In the genomic region with DNA sequence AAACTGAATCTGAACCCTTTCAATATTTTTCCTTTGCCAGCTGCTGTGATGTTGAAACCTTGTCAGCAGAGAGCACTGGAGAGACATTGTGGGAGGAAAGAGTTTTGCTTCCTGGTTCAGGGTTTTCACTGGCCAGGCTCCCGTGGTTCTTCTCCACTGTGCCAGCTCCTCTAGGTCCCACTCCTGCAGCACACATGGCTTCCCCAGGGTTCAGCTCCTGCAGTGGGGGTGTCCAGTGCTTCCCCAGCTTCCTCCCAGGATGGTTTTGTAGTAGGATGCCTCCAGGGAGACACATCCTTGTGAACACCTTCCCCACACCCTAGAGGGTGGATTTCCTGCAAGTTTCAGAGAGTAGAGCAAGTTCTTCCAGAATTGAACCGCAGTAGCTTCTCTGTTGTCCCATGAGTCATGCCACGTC, we compare ENCODE assay signal across 1 cellular context.
TF ChIP-seq lines count a peak whose summit lies in the region.

No MANE protein-coding gene starts in this region.

TF ChIP-seq in HepG2, 621 proteins besides CTCF, POLR2A, EP300 and RAD21 (continued from another document and continues in another):
- TF ChIP-seq, protein P1, sequence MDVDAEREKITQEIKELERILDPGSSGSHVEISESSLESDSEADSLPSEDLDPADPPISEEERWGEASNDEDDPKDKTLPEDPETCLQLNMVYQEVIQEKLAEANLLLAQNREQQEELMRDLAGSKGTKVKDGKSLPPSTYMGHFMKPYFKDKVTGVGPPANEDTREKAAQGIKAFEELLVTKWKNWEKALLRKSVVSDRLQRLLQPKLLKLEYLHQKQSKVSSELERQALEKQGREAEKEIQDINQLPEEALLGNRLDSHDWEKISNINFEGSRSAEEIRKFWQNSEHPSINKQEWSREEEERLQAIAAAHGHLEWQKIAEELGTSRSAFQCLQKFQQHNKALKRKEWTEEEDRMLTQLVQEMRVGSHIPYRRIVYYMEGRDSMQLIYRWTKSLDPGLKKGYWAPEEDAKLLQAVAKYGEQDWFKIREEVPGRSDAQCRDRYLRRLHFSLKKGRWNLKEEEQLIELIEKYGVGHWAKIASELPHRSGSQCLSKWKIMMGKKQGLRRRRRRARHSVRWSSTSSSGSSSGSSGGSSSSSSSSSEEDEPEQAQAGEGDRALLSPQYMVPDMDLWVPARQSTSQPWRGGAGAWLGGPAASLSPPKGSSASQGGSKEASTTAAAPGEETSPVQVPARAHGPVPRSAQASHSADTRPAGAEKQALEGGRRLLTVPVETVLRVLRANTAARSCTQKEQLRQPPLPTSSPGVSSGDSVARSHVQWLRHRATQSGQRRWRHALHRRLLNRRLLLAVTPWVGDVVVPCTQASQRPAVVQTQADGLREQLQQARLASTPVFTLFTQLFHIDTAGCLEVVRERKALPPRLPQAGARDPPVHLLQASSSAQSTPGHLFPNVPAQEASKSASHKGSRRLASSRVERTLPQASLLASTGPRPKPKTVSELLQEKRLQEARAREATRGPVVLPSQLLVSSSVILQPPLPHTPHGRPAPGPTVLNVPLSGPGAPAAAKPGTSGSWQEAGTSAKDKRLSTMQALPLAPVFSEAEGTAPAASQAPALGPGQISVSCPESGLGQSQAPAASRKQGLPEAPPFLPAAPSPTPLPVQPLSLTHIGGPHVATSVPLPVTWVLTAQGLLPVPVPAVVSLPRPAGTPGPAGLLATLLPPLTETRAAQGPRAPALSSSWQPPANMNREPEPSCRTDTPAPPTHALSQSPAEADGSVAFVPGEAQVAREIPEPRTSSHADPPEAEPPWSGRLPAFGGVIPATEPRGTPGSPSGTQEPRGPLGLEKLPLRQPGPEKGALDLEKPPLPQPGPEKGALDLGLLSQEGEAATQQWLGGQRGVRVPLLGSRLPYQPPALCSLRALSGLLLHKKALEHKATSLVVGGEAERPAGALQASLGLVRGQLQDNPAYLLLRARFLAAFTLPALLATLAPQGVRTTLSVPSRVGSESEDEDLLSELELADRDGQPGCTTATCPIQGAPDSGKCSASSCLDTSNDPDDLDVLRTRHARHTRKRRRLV (CRISPR knock-in tag; IDR thresholded peaks at IDR 0.05): no peak
- TF ChIP-seq JUN (CRISPR knock-in tag; IDR thresholded peaks at IDR 0.05): no peak
- no peak for TF ChIP-seq YEATS4 (CRISPR knock-in tag; IDR thresholded peaks at IDR 0.05; ENCODE audit: borderline replicate concordance)
- TF ChIP-seq CREM (IDR thresholded peaks at IDR 0.05): no peak
- no peak for TF ChIP-seq CREM (CRISPR knock-in tag; IDR thresholded peaks at IDR 0.05)
- peak; percentile 46; the same call in 1 of the 2 replicates for TF ChIP-seq ZNF441 (CRISPR knock-in tag; IDR thresholded peaks at IDR 0.05; ENCODE audit: borderline replicate concordance)
- TF ChIP-seq FLYWCH1 (CRISPR knock-in tag; IDR thresholded peaks at IDR 0.05): no peak
- TF ChIP-seq ZNF7 (CRISPR knock-in tag; IDR thresholded peaks at IDR 0.05): no peak
- TF ChIP-seq RARA (CRISPR knock-in tag; IDR thresholded peaks at IDR 0.05): no peak
- no peak for TF ChIP-seq CHD4 (IDR thresholded peaks at IDR 0.05; ENCODE audit: borderline replicate concordance, low read length)
- no peak for TF ChIP-seq LCORL (IDR thresholded peaks at IDR 0.05)
- peak; percentile 17; the same call in 1 of the 2 replicates for TF ChIP-seq LCORL (CRISPR knock-in tag; IDR thresholded peaks at IDR 0.05)
- no peak for TF ChIP-seq ZC3H13 (CRISPR knock-in tag; IDR thresholded peaks at IDR 0.05)
- no peak for TF ChIP-seq RBAK (CRISPR knock-in tag; IDR thresholded peaks at IDR 0.05)
- no peak for TF ChIP-seq TP53 (CRISPR knock-in tag; conservative IDR thresholded peaks at IDR 0.05)
- TF ChIP-seq TMF1 (CRISPR knock-in tag; IDR thresholded peaks at IDR 0.05; ENCODE audit: low read depth): no peak
- TF ChIP-seq ZNF816 (CRISPR knock-in tag; IDR thresholded peaks at IDR 0.05; ENCODE audit: borderline replicate concordance): no peak
- TF ChIP-seq, protein P2, sequence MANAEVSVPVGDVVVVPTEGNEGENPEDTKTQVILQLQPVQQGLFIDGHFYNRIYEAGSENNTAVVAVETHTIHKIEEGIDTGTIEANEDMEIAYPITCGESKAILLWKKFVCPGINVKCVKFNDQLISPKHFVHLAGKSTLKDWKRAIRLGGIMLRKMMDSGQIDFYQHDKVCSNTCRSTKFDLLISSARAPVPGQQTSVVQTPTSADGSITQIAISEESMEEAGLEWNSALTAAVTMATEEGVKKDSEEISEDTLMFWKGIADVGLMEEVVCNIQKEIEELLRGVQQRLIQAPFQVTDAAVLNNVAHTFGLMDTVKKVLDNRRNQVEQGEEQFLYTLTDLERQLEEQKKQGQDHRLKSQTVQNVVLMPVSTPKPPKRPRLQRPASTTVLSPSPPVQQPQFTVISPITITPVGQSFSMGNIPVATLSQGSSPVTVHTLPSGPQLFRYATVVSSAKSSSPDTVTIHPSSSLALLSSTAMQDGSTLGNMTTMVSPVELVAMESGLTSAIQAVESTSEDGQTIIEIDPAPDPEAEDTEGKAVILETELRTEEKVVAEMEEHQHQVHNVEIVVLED (CRISPR knock-in tag; IDR thresholded peaks at IDR 0.05; ENCODE audit: borderline replicate concordance): 0 out of 2 replicates have a peak, but pooled peaks have one; percentile 24
- no peak for TF ChIP-seq ZNF326 (CRISPR knock-in tag; IDR thresholded peaks at IDR 0.05; ENCODE audit: borderline replicate concordance)
- TF ChIP-seq HOXA5 (CRISPR knock-in tag; IDR thresholded peaks at IDR 0.05): no peak
- TF ChIP-seq ERF (CRISPR knock-in tag; IDR thresholded peaks at IDR 0.05): 0 out of 2 replicates have a peak, but pooled peaks have one; percentile 20
- TF ChIP-seq SALL1 (CRISPR knock-in tag; IDR thresholded peaks at IDR 0.05): peak; percentile 54; the same call in 1 of the 2 replicates
- TF ChIP-seq SAP130 (CRISPR knock-in tag; IDR thresholded peaks at IDR 0.05; ENCODE audit: low read depth): peak; percentile 28; the same call in 1 of the 2 replicates
- TF ChIP-seq CC2D1A (CRISPR knock-in tag; IDR thresholded peaks at IDR 0.05): no peak
- TF ChIP-seq TRIM24 (CRISPR knock-in tag; IDR thresholded peaks at IDR 0.05): no peak
- no peak for TF ChIP-seq ZNF484 (CRISPR knock-in tag; IDR thresholded peaks at IDR 0.05; ENCODE audit: borderline replicate concordance, low read depth)
- TF ChIP-seq YEATS2 (CRISPR knock-in tag; IDR thresholded peaks at IDR 0.05; ENCODE audit: borderline replicate concordance): no peak
- no peak for TF ChIP-seq ZNF672 (CRISPR knock-in tag; IDR thresholded peaks at IDR 0.05)
- no peak; the same call in 1 of the 2 replicates for TF ChIP-seq ZFP1 (CRISPR knock-in tag; IDR thresholded peaks at IDR 0.05)
- TF ChIP-seq SOX13 (IDR thresholded peaks at IDR 0.05): no peak
- no peak for TF ChIP-seq SOX13 (CRISPR knock-in tag; conservative IDR thresholded peaks at IDR 0.05 in 1 of 2, IDR thresholded peaks at IDR 0.05 in 1 of 2)
- TF ChIP-seq HHEX (CRISPR knock-in tag; IDR thresholded peaks at IDR 0.05): no peak
- no peak for TF ChIP-seq HDAC1 (CRISPR knock-in tag; IDR thresholded peaks at IDR 0.05)
- peak; percentile 63; the same call in 1 of the 2 replicates for TF ChIP-seq BORCS8-MEF2B (CRISPR knock-in tag; IDR thresholded peaks at IDR 0.05)
- TF ChIP-seq ZNF562 (CRISPR knock-in tag; IDR thresholded peaks at IDR 0.05; ENCODE audit: borderline replicate concordance): no peak
- TF ChIP-seq ZBTB21 (CRISPR knock-in tag; IDR thresholded peaks at IDR 0.05): no peak
- TF ChIP-seq, protein P3, sequence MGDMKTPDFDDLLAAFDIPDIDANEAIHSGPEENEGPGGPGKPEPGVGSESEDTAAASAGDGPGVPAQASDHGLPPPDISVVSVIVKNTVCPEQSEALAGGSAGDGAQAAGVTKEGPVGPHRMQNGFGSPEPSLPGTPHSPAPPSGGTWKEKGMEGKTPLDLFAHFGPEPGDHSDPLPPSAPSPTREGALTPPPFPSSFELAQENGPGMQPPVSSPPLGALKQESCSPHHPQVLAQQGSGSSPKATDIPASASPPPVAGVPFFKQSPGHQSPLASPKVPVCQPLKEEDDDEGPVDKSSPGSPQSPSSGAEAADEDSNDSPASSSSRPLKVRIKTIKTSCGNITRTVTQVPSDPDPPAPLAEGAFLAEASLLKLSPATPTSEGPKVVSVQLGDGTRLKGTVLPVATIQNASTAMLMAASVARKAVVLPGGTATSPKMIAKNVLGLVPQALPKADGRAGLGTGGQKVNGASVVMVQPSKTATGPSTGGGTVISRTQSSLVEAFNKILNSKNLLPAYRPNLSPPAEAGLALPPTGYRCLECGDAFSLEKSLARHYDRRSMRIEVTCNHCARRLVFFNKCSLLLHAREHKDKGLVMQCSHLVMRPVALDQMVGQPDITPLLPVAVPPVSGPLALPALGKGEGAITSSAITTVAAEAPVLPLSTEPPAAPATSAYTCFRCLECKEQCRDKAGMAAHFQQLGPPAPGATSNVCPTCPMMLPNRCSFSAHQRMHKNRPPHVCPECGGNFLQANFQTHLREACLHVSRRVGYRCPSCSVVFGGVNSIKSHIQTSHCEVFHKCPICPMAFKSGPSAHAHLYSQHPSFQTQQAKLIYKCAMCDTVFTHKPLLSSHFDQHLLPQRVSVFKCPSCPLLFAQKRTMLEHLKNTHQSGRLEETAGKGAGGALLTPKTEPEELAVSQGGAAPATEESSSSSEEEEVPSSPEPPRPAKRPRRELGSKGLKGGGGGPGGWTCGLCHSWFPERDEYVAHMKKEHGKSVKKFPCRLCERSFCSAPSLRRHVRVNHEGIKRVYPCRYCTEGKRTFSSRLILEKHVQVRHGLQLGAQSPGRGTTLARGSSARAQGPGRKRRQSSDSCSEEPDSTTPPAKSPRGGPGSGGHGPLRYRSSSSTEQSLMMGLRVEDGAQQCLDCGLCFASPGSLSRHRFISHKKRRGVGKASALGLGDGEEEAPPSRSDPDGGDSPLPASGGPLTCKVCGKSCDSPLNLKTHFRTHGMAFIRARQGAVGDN (CRISPR knock-in tag; IDR thresholded peaks at IDR 0.05): peak; percentile 34
- TF ChIP-seq ZNF468 (CRISPR knock-in tag; IDR thresholded peaks at IDR 0.05): no peak
- TF ChIP-seq ZNF143 (CRISPR knock-in tag; IDR thresholded peaks at IDR 0.05): no peak
- TF ChIP-seq MBD4 (IDR thresholded peaks at IDR 0.05; ENCODE audit: borderline replicate concordance, low read length): no peak
- no peak for TF ChIP-seq ZKSCAN5 (CRISPR knock-in tag; IDR thresholded peaks at IDR 0.05)
- TF ChIP-seq ZBTB42 (CRISPR knock-in tag; IDR thresholded peaks at IDR 0.05): no peak
- peak; percentile 82 for TF ChIP-seq ZNF501 (CRISPR knock-in tag; IDR thresholded peaks at IDR 0.05)
- TF ChIP-seq CENPT (CRISPR knock-in tag; IDR thresholded peaks at IDR 0.05; ENCODE audit: low read depth): no peak
- TF ChIP-seq SIX4 (CRISPR knock-in tag; IDR thresholded peaks at IDR 0.05): no peak
- TF ChIP-seq KDM4B (CRISPR knock-in tag; IDR thresholded peaks at IDR 0.05): 0 out of 2 replicates have a peak, but pooled peaks have one; percentile 37
- TF ChIP-seq ZNF44 (CRISPR knock-in tag; IDR thresholded peaks at IDR 0.05): no peak
- TF ChIP-seq ZBTB8A (CRISPR knock-in tag; IDR thresholded peaks at IDR 0.05; ENCODE audit: borderline replicate concordance, low read depth): no peak
- TF ChIP-seq ZNF629 (CRISPR knock-in tag; conservative IDR thresholded peaks at IDR 0.05): no peak
- TF ChIP-seq, protein P4, sequence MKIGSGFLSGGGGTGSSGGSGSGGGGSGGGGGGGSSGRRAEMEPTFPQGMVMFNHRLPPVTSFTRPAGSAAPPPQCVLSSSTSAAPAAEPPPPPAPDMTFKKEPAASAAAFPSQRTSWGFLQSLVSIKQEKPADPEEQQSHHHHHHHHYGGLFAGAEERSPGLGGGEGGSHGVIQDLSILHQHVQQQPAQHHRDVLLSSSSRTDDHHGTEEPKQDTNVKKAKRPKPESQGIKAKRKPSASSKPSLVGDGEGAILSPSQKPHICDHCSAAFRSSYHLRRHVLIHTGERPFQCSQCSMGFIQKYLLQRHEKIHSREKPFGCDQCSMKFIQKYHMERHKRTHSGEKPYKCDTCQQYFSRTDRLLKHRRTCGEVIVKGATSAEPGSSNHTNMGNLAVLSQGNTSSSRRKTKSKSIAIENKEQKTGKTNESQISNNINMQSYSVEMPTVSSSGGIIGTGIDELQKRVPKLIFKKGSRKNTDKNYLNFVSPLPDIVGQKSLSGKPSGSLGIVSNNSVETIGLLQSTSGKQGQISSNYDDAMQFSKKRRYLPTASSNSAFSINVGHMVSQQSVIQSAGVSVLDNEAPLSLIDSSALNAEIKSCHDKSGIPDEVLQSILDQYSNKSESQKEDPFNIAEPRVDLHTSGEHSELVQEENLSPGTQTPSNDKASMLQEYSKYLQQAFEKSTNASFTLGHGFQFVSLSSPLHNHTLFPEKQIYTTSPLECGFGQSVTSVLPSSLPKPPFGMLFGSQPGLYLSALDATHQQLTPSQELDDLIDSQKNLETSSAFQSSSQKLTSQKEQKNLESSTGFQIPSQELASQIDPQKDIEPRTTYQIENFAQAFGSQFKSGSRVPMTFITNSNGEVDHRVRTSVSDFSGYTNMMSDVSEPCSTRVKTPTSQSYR (CRISPR knock-in tag; IDR thresholded peaks at IDR 0.05; ENCODE audit: borderline replicate concordance): no peak
- no peak for TF ChIP-seq SP5 (CRISPR knock-in tag; IDR thresholded peaks at IDR 0.05; ENCODE audit: borderline replicate concordance, low read depth)
- 0 out of 2 replicates have a peak, but pooled peaks have one; percentile 10 for TF ChIP-seq ZNF121 (CRISPR knock-in tag; IDR thresholded peaks at IDR 0.05)
- TF ChIP-seq GPN1 (CRISPR knock-in tag; IDR thresholded peaks at IDR 0.05; ENCODE audit: borderline replicate concordance): no peak
- peak; percentile 97 for TF ChIP-seq ELF3 (CRISPR knock-in tag; IDR thresholded peaks at IDR 0.05)
- no peak for TF ChIP-seq ZNF496 (CRISPR knock-in tag; IDR thresholded peaks at IDR 0.05; ENCODE audit: insufficient replicate concordance)
- TF ChIP-seq, protein P5, sequence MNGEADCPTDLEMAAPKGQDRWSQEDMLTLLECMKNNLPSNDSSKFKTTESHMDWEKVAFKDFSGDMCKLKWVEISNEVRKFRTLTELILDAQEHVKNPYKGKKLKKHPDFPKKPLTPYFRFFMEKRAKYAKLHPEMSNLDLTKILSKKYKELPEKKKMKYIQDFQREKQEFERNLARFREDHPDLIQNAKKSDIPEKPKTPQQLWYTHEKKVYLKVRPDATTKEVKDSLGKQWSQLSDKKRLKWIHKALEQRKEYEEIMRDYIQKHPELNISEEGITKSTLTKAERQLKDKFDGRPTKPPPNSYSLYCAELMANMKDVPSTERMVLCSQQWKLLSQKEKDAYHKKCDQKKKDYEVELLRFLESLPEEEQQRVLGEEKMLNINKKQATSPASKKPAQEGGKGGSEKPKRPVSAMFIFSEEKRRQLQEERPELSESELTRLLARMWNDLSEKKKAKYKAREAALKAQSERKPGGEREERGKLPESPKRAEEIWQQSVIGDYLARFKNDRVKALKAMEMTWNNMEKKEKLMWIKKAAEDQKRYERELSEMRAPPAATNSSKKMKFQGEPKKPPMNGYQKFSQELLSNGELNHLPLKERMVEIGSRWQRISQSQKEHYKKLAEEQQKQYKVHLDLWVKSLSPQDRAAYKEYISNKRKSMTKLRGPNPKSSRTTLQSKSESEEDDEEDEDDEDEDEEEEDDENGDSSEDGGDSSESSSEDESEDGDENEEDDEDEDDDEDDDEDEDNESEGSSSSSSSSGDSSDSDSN (CRISPR knock-in tag; IDR thresholded peaks at IDR 0.05): no peak
- TF ChIP-seq HOXD1 (CRISPR knock-in tag; IDR thresholded peaks at IDR 0.05): no peak
